Comparison of ENCODE assay signal across 18 cellular contexts in the genomic region with DNA sequence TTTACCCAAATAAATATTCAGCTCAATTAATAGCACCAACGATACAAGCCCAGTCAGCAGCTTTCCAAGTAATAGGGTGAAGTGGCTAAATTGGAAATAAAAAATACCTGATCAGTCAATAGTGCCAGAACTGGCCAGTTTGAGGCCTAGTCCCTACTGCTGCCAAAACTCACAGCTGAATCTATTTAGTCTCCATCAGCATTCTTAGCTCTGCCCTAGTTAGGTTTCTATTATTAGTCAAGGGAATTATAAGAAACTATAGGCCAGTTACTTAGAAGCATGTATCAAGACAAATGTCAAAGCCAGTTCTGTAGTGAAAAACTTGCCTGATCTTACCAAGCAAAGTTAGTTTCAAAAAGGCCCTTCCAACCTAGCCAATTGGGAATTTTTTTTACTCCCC.
DNase-seq lines count a peak whose midpoint lies in the region; ATAC-seq and TF ChIP-seq lines count a peak whose summit lies in the region.
"Had no signal": no experiment of that assay in that cellular context is flagged by ENCODE, and none has a peak within 500 bp of the region (broad histone marks: within the 10 kb centered on the region; RNA-seq: fewer than 3 reads in every experiment).

No MANE protein-coding gene starts in this region.

- ATAC-seq in psoas muscle, result peak in 3 of 4 donors; percentile 84 to 94 (median 85)
- ATAC-seq in HG03175 (IDR thresholded peaks at IDR 0.05; ENCODE audit: unreplicated experiment), result no peak
- ATAC-seq: A549 had no signal

- H2AFZ ChIP-seq in GM23248, result no peak overlapping the region

- H3K79me2 ChIP-seq in GM23248 (ENCODE audit: insufficient read depth), result no peaks in the 10 kb centered on the region

- H3K36me3 ChIP-seq in GM23248 (ENCODE audit: low read depth) (no peaks in the 10 kb centered on the region), psoas muscle (ENCODE audit: insufficient read depth in 1 of 2, low read depth in 1 of 2) (no peaks in the 10 kb centered on the region)
- H3K36me3 ChIP-seq: BLaER1 treated with 17β-estradiol and CSF1 and Interleukin-3, amounts not matched to agents 10 nM and 100 nM had no signal

- H3K9ac ChIP-seq in GM23248, result no peak overlapping the region
- H3K9ac ChIP-seq: BLaER1 treated with 17β-estradiol and CSF1 and Interleukin-3, amounts not matched to agents 10 nM and 100 nM had no signal

- H3K4me2 ChIP-seq in GM23248 (ENCODE audit: unreplicated experiment), result no peak overlapping the region
- H3K4me2 ChIP-seq: A549; BLaER1 treated with 17β-estradiol and CSF1 and Interleukin-3, amounts not matched to agents 10 nM and 100 nM had no signal

- TF ChIP-seq CTCF in AG10803 (conservative IDR thresholded peaks at IDR 0.05; ENCODE audit: low read length), result no peak
- no peak for TF ChIP-seq CTCF in psoas muscle (IDR thresholded peaks at IDR 0.05)
- no peak for TF ChIP-seq CTCF in osteocyte (IDR thresholded peaks at IDR 0.05)

- H3K4me3 Mint-ChIP-seq in osteocyte (ENCODE audit: unreplicated experiment), result no peak overlapping the region
- H3K4me3 Mint-ChIP-seq: CD4-positive, alpha-beta memory T cell had no signal

- DNase-seq in AG10803 (ENCODE audit: low read depth), result peak; percentile 51
- DNase-seq in GM23248, result peak; percentile 17
- DNase-seq in fibroblast of gingiva (ENCODE audit: low read depth), result peak; percentile 44
- no peak for DNase-seq in psoas muscle
- no peak for DNase-seq in T-helper 2 cell
- DNase-seq in osteocyte (ENCODE audit: extremely low spot score, unreplicated experiment), result no peak
- DNase-seq in DMS53 treated with DMSO at 0.1 percent for 48 hours (lab: John Stamatoyannopoulos, UW; ENCODE audit: unreplicated experiment), result no peak
- DNase-seq: CD4-positive, alpha-beta memory T cell; DMS153; GF-D8; Kasumi-1; NCI-H1694; NCI-H2171 treated with DMSO at 0.1 percent for 48 hours; NCI-H526; OCI-M1 had no signal

- H3K4me3 ChIP-seq in AG10803 (ENCODE audit: low read length), result no peak overlapping the region
- no peak overlapping the region for H3K4me3 ChIP-seq in GM23248
- no peak overlapping the region for H3K4me3 ChIP-seq in psoas muscle
- H3K4me3 ChIP-seq: A549; BLaER1 treated with 17β-estradiol and CSF1 and Interleukin-3, amounts not matched to agents 10 nM and 100 nM had no signal

- WGBS in GM23248 (ENCODE audit: low coverage in 1 of 2, low lambda C conversion rate in 2 of 2, missing lambda C conversion rate in 2 of 2), 2 experiments, result 38 to 62% methylated on average over 1 of the region's 1 CpG
- WGBS in psoas muscle, 3 donors, result 23 to 50% (median 27%) methylated on average over 1 of the region's 1 CpG

- in situ Hi-C loops in GM23248 (cut with MboI), result no loop called here

- no peaks in the 10 kb centered on the region for H3K27me3 Mint-ChIP-seq in osteocyte (ENCODE audit: unreplicated experiment)
- H3K27me3 Mint-ChIP-seq: CD4-positive, alpha-beta memory T cell had no signal

- H3K27me3 ChIP-seq in GM23248 (replicated peaks; ENCODE audit: insufficient read depth) (no peaks in the 10 kb centered on the region), psoas muscle (ENCODE audit: insufficient read depth in 3 of 3, low read length in 2 of 3) (no peaks in the 10 kb centered on the region)
- H3K27me3 ChIP-seq: BLaER1 treated with 17β-estradiol and CSF1 and Interleukin-3, amounts not matched to agents 10 nM and 100 nM had no signal

- no peak overlapping the region for H3K27ac Mint-ChIP-seq in osteocyte (ENCODE audit: unreplicated experiment)
- H3K27ac Mint-ChIP-seq: CD4-positive, alpha-beta memory T cell had no signal

- H3F3A ChIP-seq in GM23248 (ENCODE audit: insufficient read depth), result no peaks in the 10 kb centered on the region

- no peaks in the 10 kb centered on the region for H4K20me1 ChIP-seq in GM23248 (ENCODE audit: insufficient read depth)
- H4K20me1 ChIP-seq: BLaER1 treated with 17β-estradiol and CSF1 and Interleukin-3, amounts not matched to agents 10 nM and 100 nM had no signal

- peaks cover 6% of the 10 kb centered on the region for H3K9me3 Mint-ChIP-seq in osteocyte (ENCODE audit: unreplicated experiment)
- H3K9me3 Mint-ChIP-seq: CD4-positive, alpha-beta memory T cell had no signal

- no peaks in the 10 kb centered on the region for H3K4me1 ChIP-seq in GM23248 (ENCODE audit: insufficient read depth)
- H3K4me1 ChIP-seq in psoas muscle, result peaks cover 10% of the 10 kb centered on the region
- H3K4me1 ChIP-seq: A549; BLaER1 treated with 17β-estradiol and CSF1 and Interleukin-3, amounts not matched to agents 10 nM and 100 nM had no signal

- H3K27ac ChIP-seq in GM23248 (no peak overlapping the region), psoas muscle (peak overlapping the region; percentile 57)
- H3K27ac ChIP-seq: A549; BLaER1 treated with 17β-estradiol and CSF1 and Interleukin-3, amounts not matched to agents 10 nM and 100 nM had no signal

- peaks cover 3% of the 10 kb centered on the region for H3K4me1 Mint-ChIP-seq in osteocyte (ENCODE audit: unreplicated experiment)
- H3K4me1 Mint-ChIP-seq: CD4-positive, alpha-beta memory T cell had no signal

- intact Hi-C loops in psoas muscle (cut with DNase I), result no loop called here

- no peaks in the 10 kb centered on the region for H3K36me3 Mint-ChIP-seq in osteocyte (ENCODE audit: unreplicated experiment)
- H3K36me3 Mint-ChIP-seq: CD4-positive, alpha-beta memory T cell had no signal

- H3K9me3 ChIP-seq in GM23248 (ENCODE audit: low read depth) (no peaks in the 10 kb centered on the region), psoas muscle (no peaks in the 10 kb centered on the region)
- H3K9me3 ChIP-seq: A549; BLaER1 treated with 17β-estradiol and CSF1 and Interleukin-3, amounts not matched to agents 10 nM and 100 nM had no signal

- H3K9me2 ChIP-seq in GM23248 (ENCODE audit: insufficient read depth), result no peaks in the 10 kb centered on the region

Comparison
In these comparisons a context has a peak if more than half of its experiments do, and no peak if none do; other contexts are left out.
1. DNase-seq: peak in AG10803 (single experiment), GM23248 (single experiment) and fibroblast of gingiva (single experiment); none in psoas muscle (0 of 2), T-helper 2 cell (0 of 5), osteocyte (single experiment) and DMS53 treated with DMSO at 0.1 percent for 48 hours (single experiment).